Comparison of ENCODE assay signal across 8 cellular contexts in genomic region chr14:105485720-105486332, GRCh38. TPM values are rescaled to one million over a fixed set of nuclear protein-coding genes. Genes with fewer than 3 reads are reported as not detected.
DNase-seq lines count a peak whose midpoint lies in the region; ATAC-seq and TF ChIP-seq lines count a peak whose summit lies in the region.

No MANE protein-coding gene starts in this region.

- peak overlapping the region in 1 of 2 experiments; percentile 34 for H3K18ac ChIP-seq in mesenchymal stem cell (ENCODE audit: low read depth in 1 of 2, low read length in 2 of 2)

- H3K9me3 ChIP-seq in OCI-LY3 (ENCODE audit: insufficient read depth, low read length) = no peaks in the 10 kb centered on the region
- no peaks in the 10 kb centered on the region for H3K9me3 ChIP-seq in body of pancreas
- H3K9me3 ChIP-seq in mesenchymal stem cell (ENCODE audit: control insufficient read depth, low read length) = no peaks in the 10 kb centered on the region

- 0 out of 2 replicates have a peak overlapping the region, but pooled peaks have one; percentile 0 for H2AFZ ChIP-seq in OCI-LY3 (ENCODE audit: low read depth, low read length)
- no peak overlapping the region for H2AFZ ChIP-seq in mesenchymal stem cell (ENCODE audit: low read depth, low read length)

- intact Hi-C loops in body of pancreas (cut with DNase I) = loop anchor here (5.0 kb wide), 1 partner anchor 119 kb away; no protein-coding TSS in a partner anchor

- H3K36me3 ChIP-seq in OCI-LY3 (replicated peaks; ENCODE audit: low read depth, low read length) (no peaks in the 10 kb centered on the region), body of pancreas (replicated peaks in 1 of 2; ENCODE audit: insufficient read depth in 1 of 2, low read depth in 2 of 2) (no peaks in the 10 kb centered on the region), mesenchymal stem cell (ENCODE audit: control insufficient read depth in 1 of 2, insufficient read depth in 2 of 2, low read depth in 1 of 2, low read length in 2 of 2) (no peaks in the 10 kb centered on the region)

- H3K79me1 ChIP-seq in mesenchymal stem cell (replicated peaks; ENCODE audit: low read length, poor library complexity, severe bottlenecking) = no peaks in the 10 kb centered on the region

- no peak overlapping the region for H4K91ac ChIP-seq in mesenchymal stem cell (ENCODE audit: low read length)

- TF ChIP-seq CTCF in OCI-LY3 (IDR thresholded peaks at IDR 0.05; ENCODE audit: low read depth, low read length) = peak; percentile 44
- TF ChIP-seq CTCF in body of pancreas (IDR thresholded peaks at IDR 0.05) = peak in 6 of 7 experiments; percentile 15 to 48 (median 40)

- H3K4me1 ChIP-seq in OCI-LY3 (ENCODE audit: low read length) = peaks cover 35% of the 10 kb centered on the region
- peaks cover 78% of the 10 kb centered on the region for H3K4me1 ChIP-seq in body of pancreas
- peaks cover 50% of the 10 kb centered on the region for H3K4me1 ChIP-seq in mesenchymal stem cell (ENCODE audit: control insufficient read depth, insufficient read depth, low read depth, low read length)

- H3K9ac ChIP-seq in OCI-LY3 (ENCODE audit: low read length) (peak overlapping the region; percentile 97; the same call in 1 of the 2 replicates), mesenchymal stem cell (ENCODE audit: low read length) (no peak overlapping the region)

- DNase-seq in SHP77 (lab: John Stamatoyannopoulos, UW) (peak; percentile 70 to 78), SHP77 treated with DMSO at 0.1 percent for 48 hours (lab: John Stamatoyannopoulos, UW) (no peak), body of pancreas (peak in 3 of 4 donors; percentile 50 to 62 (median 61)), mesenchymal stem cell (peak; percentile 57), LoVo (ENCODE audit: low spot score) (no peak)

- no peak overlapping the region for H4K8ac ChIP-seq in mesenchymal stem cell (ENCODE audit: low read length)

- ATAC-seq in body of pancreas (no peak), GM18907 (IDR thresholded peaks at IDR 0.05; ENCODE audit: unreplicated experiment) (no peak), GM18858 (IDR thresholded peaks at IDR 0.05; ENCODE audit: unreplicated experiment) (no peak)

- H3K4me2 ChIP-seq in OCI-LY3 (ENCODE audit: low read length) = peak overlapping the region; percentile 93
- H3K4me2 ChIP-seq in mesenchymal stem cell (ENCODE audit: low read length, poor library complexity, severe bottlenecking) = no peak overlapping the region

- H3K4ac ChIP-seq in mesenchymal stem cell (ENCODE audit: low read depth in 1 of 2, low read length in 2 of 2) = no peak overlapping the region

- peak overlapping the region in 1 of 2 experiments; percentile 37 for H2BK12ac ChIP-seq in mesenchymal stem cell (ENCODE audit: low read length in 2 of 2)

- H3K14ac ChIP-seq in mesenchymal stem cell (ENCODE audit: low read length in 2 of 2) = peak overlapping the region in 1 of 2 experiments; percentile 58

- no peak overlapping the region for H2BK120ac ChIP-seq in mesenchymal stem cell (ENCODE audit: low read depth, low read length)

- peaks cover 12% of the 10 kb centered on the region; the same call in 1 of the 2 replicates for H3K79me2 ChIP-seq in OCI-LY3 (ENCODE audit: low read length)

- no peak overlapping the region for H3K23ac ChIP-seq in mesenchymal stem cell (ENCODE audit: low read length in 2 of 2)

- TF ChIP-seq POLR2A in body of pancreas (IDR thresholded peaks at IDR 0.05) = no peak

- H3K27me3 ChIP-seq in OCI-LY3 (ENCODE audit: low read depth, low read length) (peaks cover 9% of the 10 kb centered on the region), body of pancreas (peaks cover 0 to 18% of the 10 kb centered on the region in 2 donors), mesenchymal stem cell (ENCODE audit: control insufficient read depth in 1 of 2, insufficient read depth in 1 of 2, low read length in 2 of 2) (peaks cover 14 to 36% of the 10 kb centered on the region in 2 experiments)

- no peak overlapping the region for H2BK5ac ChIP-seq in mesenchymal stem cell (ENCODE audit: low read depth, low read length, poor library complexity, severe bottlenecking)

- H2BK15ac ChIP-seq in mesenchymal stem cell (ENCODE audit: low read depth, poor library complexity, severe bottlenecking) = no peak overlapping the region

- H3K4me3 ChIP-seq in OCI-LY3 (ENCODE audit: low read length) (peak overlapping the region; percentile 92), body of pancreas (no peak overlapping the region), mesenchymal stem cell (ENCODE audit: insufficient read depth in 1 of 2, low read depth in 1 of 2, low read length in 2 of 2) (no peak overlapping the region)

- WGBS in body of pancreas, 2 donors = 12 to 17% methylated on average over 2 to 21 of the region's 21 CpGs
- 38% methylated on average over 21 of the region's 21 CpGs for WGBS in mesenchymal stem cell

- no peak overlapping the region for H2AK5ac ChIP-seq in mesenchymal stem cell (ENCODE audit: low read length, severe bottlenecking)

- no peak overlapping the region for H3K27ac ChIP-seq in OCI-LY3 (ENCODE audit: low read length)
- peak overlapping the region in 1 of 4 donors; percentile 20 for H3K27ac ChIP-seq in body of pancreas
- H3K27ac ChIP-seq in mesenchymal stem cell (ENCODE audit: low read length, poor library complexity, severe bottlenecking) = no peak overlapping the region

- H4K20me1 ChIP-seq in OCI-LY3 (ENCODE audit: insufficient read depth, low read length) = no peaks in the 10 kb centered on the region

RNA-seq across cellular contexts. Expression of gene CRIP1, which starts 0.9 kb away (rescaled TPM):
- 1 to 10 TPM; 2.6 to 5.4 TPM for total RNA-seq in body of pancreas
- 40.7 TPM for polyA plus RNA-seq in mesenchymal stem cell (2013, experiment 1 of 2)
- polyA plus RNA-seq in mesenchymal stem cell (2013, experiment 2 of 2) = 42.6 TPM

RNA-seq across cellular contexts. Expression of gene TEDC1, which starts 5.2 kb away (rescaled TPM):
- 10 to 100 TPM in 1 of 2 donors, 1 to 10 TPM in 1; 1.6 to 12.2 TPM for total RNA-seq in body of pancreas
- 2.3 TPM for polyA plus RNA-seq in mesenchymal stem cell (2013, experiment 1 of 2)
- polyA plus RNA-seq in mesenchymal stem cell (2013, experiment 2 of 2) = 2.5 TPM

RNA-seq across cellular contexts. Expression of gene CRIP2, which starts 11.2 kb away (rescaled TPM):
- total RNA-seq in body of pancreas = 10 to 100 TPM; 65.9 to 96.6 TPM
- polyA plus RNA-seq in mesenchymal stem cell (2013, experiment 1 of 2) = 120 TPM
- 119 TPM for polyA plus RNA-seq in mesenchymal stem cell (2013, experiment 2 of 2)

RNA-seq across cellular contexts. Expression of gene TMEM121, which starts 40.6 kb away (rescaled TPM):
- 10 to 100 TPM in 1 of 2 donors, 1 to 10 TPM in 1; 4.2 to 13.8 TPM for total RNA-seq in body of pancreas
- polyA plus RNA-seq in mesenchymal stem cell (2013, experiment 1 of 2) = 0.87 TPM
- 1.2 TPM for polyA plus RNA-seq in mesenchymal stem cell (2013, experiment 2 of 2)

Comparison
In these comparisons a context has a peak if more than half of its experiments do, and no peak if none do; other contexts are left out.
1. DNase-seq: peak in SHP77 (2 of 2), body of pancreas (3 of 4) and mesenchymal stem cell (single experiment); none in SHP77 treated with DMSO at 0.1 percent for 48 hours (single experiment) and LoVo (single experiment).